14 cellular contexts compared by ENCODE assay signal in genomic region chrX:155231163-155231562, GRCh38. TPM values are rescaled to one million over a fixed set of nuclear protein-coding genes. Genes with fewer than 3 reads are reported as not detected.
DNase-seq lines count a peak whose midpoint lies in the region; ATAC-seq, FAIRE-seq and TF ChIP-seq lines count a peak whose summit lies in the region.
"Had no signal": no experiment of that assay in that cellular context is flagged by ENCODE, and none has a peak within 500 bp of the region (broad histone marks: within the 10 kb centered on the region; RNA-seq: fewer than 3 reads in every experiment).

No MANE protein-coding gene starts in this region.

- POLR2A ChIA-PET in activated CD4-positive, alpha-beta T cell treated with anti-CD3 and anti-CD28 coated beads for 36 hours (lab: Charles Lee), result no interaction called here
- POLR2A ChIA-PET in GM12878 (lab: Charles Lee), result interaction anchor here (0.6 kb wide), 2 partner anchors 13 to 16 kb away, joined by 3 read pairs; no protein-coding TSS in a partner anchor

- FAIRE-seq in GM12878 (lab: Jason Lieb, UNC), result no peak

- peak overlapping the region; percentile 55 for H3K27ac Mint-ChIP-seq in activated CD4-positive, alpha-beta T cell treated with anti-CD3 and anti-CD28 coated beads for 36 hours

- peaks cover 14% of the 10 kb centered on the region for H3K4me1 Mint-ChIP-seq in activated CD4-positive, alpha-beta T cell treated with anti-CD3 and anti-CD28 coated beads for 36 hours

- TF ChIP-seq EP300 in GM12878 (IDR thresholded peaks at IDR 0.05; ENCODE audit: borderline replicate concordance in 1 of 2, control insufficient read depth in 1 of 2, low read depth in 2 of 2, low read length in 2 of 2), result 0 out of 4 replicates have a peak, but pooled peaks of 1 of the 2 experiments have one; percentile 22

- H2AFZ ChIP-seq in GM12878 (ENCODE audit: control insufficient read depth, low read depth, low read length) (no peak overlapping the region), GM23248 (no peak overlapping the region)

- RAD21 ChIA-PET in GM12878 (lab: Charles Lee; ENCODE audit: unreplicated experiment), result interaction anchor here (0.8 to 1.8 kb wide), 7 partner anchors 10 to 251 kb away, joined by 3 to 8 read pairs (median 3); partner anchors contain the start of genes FUNDC2 and RAB39B

- no peak for TF ChIP-seq RAD21 in GM12878 (IDR thresholded peaks at IDR 0.05; ENCODE audit: insufficient read depth, low read depth, low read length)

- H3K9ac ChIP-seq in GM12878 (ENCODE audit: control insufficient read depth, insufficient read depth, low read length) (no peak overlapping the region), GM23248 (no peak overlapping the region)

- no peaks in the 10 kb centered on the region for H3F3A ChIP-seq in GM23248 (ENCODE audit: insufficient read depth)

- SMC1A ChIA-PET in GM12878 (lab: Charles Lee; ENCODE audit: uncharacterized antibody, unreplicated experiment), result interaction anchor here (1.0 to 1.4 kb wide), 3 partner anchors 11 to 15 kb away, joined by 3 to 7 read pairs (median 4); partner anchors contain the start of gene VBP1

- no peaks in the 10 kb centered on the region for H3K9me2 ChIP-seq in GM23248 (ENCODE audit: insufficient read depth)

- BruUV-seq in GM12878 (replicated peaks; lab: Mats Ljungman, UMichigan), result no TSS peak

- H3K36me3 Mint-ChIP-seq in activated CD4-positive, alpha-beta T cell treated with anti-CD3 and anti-CD28 coated beads for 36 hours (ENCODE audit: low read depth), result peaks cover 36% of the 10 kb centered on the region

- no peaks in the 10 kb centered on the region for H3K4me1 ChIP-seq in GM12878 (ENCODE audit: control insufficient read depth, insufficient read depth, low read length)
- peaks cover 3 to 17% of the 10 kb centered on the region in 2 donors for H3K4me1 ChIP-seq in gastrocnemius medialis
- no peaks in the 10 kb centered on the region for H3K4me1 ChIP-seq in GM23248 (ENCODE audit: insufficient read depth)

- H3K79me2 ChIP-seq in GM12878 (ENCODE audit: control insufficient read depth, insufficient read depth, low read length) (peaks cover 6% of the 10 kb centered on the region), GM23248 (ENCODE audit: insufficient read depth) (no peaks in the 10 kb centered on the region)

- TF ChIP-seq CTCF in GM12878 (IDR thresholded peaks at IDR 0.05 in 2 of 3, conservative IDR thresholded peaks at IDR 0.05 in 1 of 3; ENCODE audit: control insufficient read depth in 2 of 3, extremely low read depth in 1 of 3, insufficient read depth in 1 of 3, low read depth in 3 of 3, low read length in 3 of 3) (no peak), gastrocnemius medialis (IDR thresholded peaks at IDR 0.05 in 4 of 5, conservative IDR thresholded peaks at IDR 0.05 in 1 of 5) (no peak)

- H3K4me3 Mint-ChIP-seq in activated CD4-positive, alpha-beta T cell treated with anti-CD3 and anti-CD28 coated beads for 36 hours, result no peak overlapping the region

- H3K4me2 ChIP-seq in GM12878 (ENCODE audit: control insufficient read depth, insufficient read depth) (no peak overlapping the region), GM23248 (ENCODE audit: unreplicated experiment) (no peak overlapping the region)

- in situ Hi-C loops in GM12878 (cut with MboI) (no loop called here), gastrocnemius medialis (cut with MboI; ENCODE audit: low sequenced_read_pairs in 4 of 4) (no loop called here), GM23248 (cut with MboI) (no loop called here)

- no peaks in the 10 kb centered on the region for H3K9me3 ChIP-seq in GM12878 (replicated peaks; ENCODE audit: control insufficient read depth, insufficient read depth, low read length)
- no peaks in the 10 kb centered on the region for H3K9me3 ChIP-seq in gastrocnemius medialis
- no peaks in the 10 kb centered on the region for H3K9me3 ChIP-seq in GM23248 (ENCODE audit: low read depth)

- intact Hi-C loops in activated CD4-positive, alpha-beta T cell treated with anti-CD3 and anti-CD28 coated beads for 36 hours (cut with DNase I, micrococcal nuclease), result no loop called here
- intact Hi-C loops in GM12878 (cut with micrococcal nuclease; ENCODE audit: unreplicated experiment) (no loop called here), gastrocnemius medialis (cut with DNase I; ENCODE audit: low total_unique reads) (no loop called here)

- H3K27me3 Mint-ChIP-seq in activated CD4-positive, alpha-beta T cell treated with anti-CD3 and anti-CD28 coated beads for 36 hours, result no peaks in the 10 kb centered on the region

- H3K27me3 ChIP-seq in GM12878 (replicated peaks in 1 of 2; ENCODE audit: control insufficient read depth in 2 of 2, insufficient read depth in 2 of 2, low read length in 1 of 2) (no peaks in the 10 kb centered on the region), gastrocnemius medialis (no peaks in the 10 kb centered on the region), GM23248 (replicated peaks; ENCODE audit: insufficient read depth) (no peaks in the 10 kb centered on the region)
- H3K27me3 ChIP-seq: cardiac muscle cell had no signal

- H3K27ac ChIP-seq in GM12878 (ENCODE audit: control insufficient read depth, insufficient read depth) (peak overlapping the region; percentile 17; the same call in 1 of the 2 replicates), gastrocnemius medialis (no peak overlapping the region), GM23248 (no peak overlapping the region)
- H3K27ac ChIP-seq: 22Rv1, cardiac muscle cell had no signal

- no peaks in the 10 kb centered on the region for H4K20me1 ChIP-seq in GM12878 (ENCODE audit: control insufficient read depth, insufficient read depth)
- no peaks in the 10 kb centered on the region for H4K20me1 ChIP-seq in GM23248 (ENCODE audit: insufficient read depth)

- no peak overlapping the region for H3K4me3 ChIP-seq in GM12878
- no peak overlapping the region for H3K4me3 ChIP-seq in gastrocnemius medialis
- H3K4me3 ChIP-seq in GM23248, result no peak overlapping the region
- H3K4me3 ChIP-seq: cardiac muscle cell had no signal

- H3K36me3 ChIP-seq in GM12878 (ENCODE audit: control insufficient read depth in 2 of 2, insufficient read depth in 2 of 2, low read length in 1 of 2) (peaks cover 0 to 15% of the 10 kb centered on the region in 2 experiments; a peak in 2 of 4 replicates), gastrocnemius medialis (peaks cover 0 to 5% of the 10 kb centered on the region in 2 donors), GM23248 (ENCODE audit: low read depth) (peaks cover 9% of the 10 kb centered on the region)

- CTCF ChIA-PET in activated CD4-positive, alpha-beta T cell treated with anti-CD3 and anti-CD28 coated beads for 36 hours (lab: Charles Lee), result no interaction called here
- CTCF ChIA-PET in GM12878 (lab: Yijun Ruan, JAX), result interaction anchor here (1.1 to 1.3 kb wide), 2 partner anchors 11 to 15 kb away, joined by 3 to 6 read pairs; partner anchors contain the start of gene VBP1

- ATAC-seq in activated CD4-positive, alpha-beta T cell treated with anti-CD3 and anti-CD28 coated beads for 36 hours, result peak; percentile 26
- ATAC-seq in GM21381 (IDR thresholded peaks at IDR 0.05; ENCODE audit: unreplicated experiment), result peak; percentile 77
- peak; percentile 92 for ATAC-seq in HG03095 (IDR thresholded peaks at IDR 0.05; ENCODE audit: unreplicated experiment)
- ATAC-seq in GM12878, result peak; percentile 95
- no peak for ATAC-seq in gastrocnemius medialis
- ATAC-seq: left lobe of liver had no signal

- TF ChIP-seq POLR2A in GM12878 (IDR thresholded peaks at IDR 0.05; ENCODE audit: low read depth, low read length) (no peak), gastrocnemius medialis (IDR thresholded peaks at IDR 0.05) (no peak)

- no peaks in the 10 kb centered on the region for H3K9me3 Mint-ChIP-seq in activated CD4-positive, alpha-beta T cell treated with anti-CD3 and anti-CD28 coated beads for 36 hours (ENCODE audit: low read depth)

- no peak for DNase-seq in activated CD4-positive, alpha-beta T cell treated with anti-CD3 and anti-CD28 coated beads for 36 hours
- no peak for DNase-seq in activated CD4-positive, alpha-beta T cell treated with anti-CD3 and anti-CD28 coated beads, Interleukin-2, amount 50 U/mL, for 4 hours
- DNase-seq in GM12878 (ENCODE audit: low read depth, low spot score) (peak; percentile 25), RKO (ENCODE audit: low spot score) (no peak), gastrocnemius medialis (no peak), GM23248 (no peak)
- DNase-seq: GOT3; NCI-H2227 treated with DMSO at 0.1 percent for 48 hours; stimulated activated CD4-positive, alpha-beta T cell treated with anti-CD3 and anti-CD28 coated beads, Interleukin-4, amount 100 ng/mL, for 1 hour had no signal

RNA-seq across cellular contexts. Expression of gene VBP1, which starts 14.9 kb away (rescaled TPM):
- total RNA-seq in activated CD4-positive, alpha-beta T cell treated with anti-CD3 and anti-CD28 coated beads for 36 hours, result 10 to 100 TPM; 72.3 to 86.4 TPM
- 13.2 and 14.3 TPM in 2 replicates for total RNA-seq in GM12878 (2013; cell fraction: nucleolus; rRNA removed)
- 60.9 and 87.6 TPM in 2 replicates for total RNA-seq in GM12878 (2014; rRNA removed)
- 93.2 and 97.0 TPM in 2 replicates for total RNA-seq in GM12878 (2014; rRNA removed; fragmentation: Illumina TruSeq; extraction: Trizol)
- total RNA-seq in GM12878 (2021), result 67.9 and 71.0 TPM in 2 replicates
- 27.7 TPM for polyA plus RNA-seq in GM12878 (2011; ENCODE audit: low read depth)
- 81.9 and 155 TPM in 2 replicates for polyA plus RNA-seq in GM12878 (2011; rRNA removed)
- polyA plus RNA-seq in GM12878 (2011; cell fraction: cytosol; rRNA removed), result 26.2 and 29.4 TPM in 2 replicates
- polyA plus RNA-seq in GM12878 (2011; cell fraction: nucleus; rRNA removed), result 25.6 and 28.1 TPM in 2 replicates
- 37.5 and 51.6 TPM in 2 replicates for polyA plus RNA-seq in GM12878 (2012)
- polyA plus RNA-seq in GM12878 (2014; fragmentation: Illumina TruSeq; extraction: Trizol), result 107 and 161 TPM in 2 replicates
- 100 to 1,000 TPM; 140 to 182 TPM for polyA plus RNA-seq in GM12878 (2014; fragmentation: Nextera tagmentation; extraction: Ambion mirVana)
- 40.9 and 56.4 TPM in 2 replicates for polyA plus RNA-seq in GM12878 (2014; rRNA removed)
- 100 to 1,000 TPM; 141 to 161 TPM for polyA plus RNA-seq in GM12878 (2016; fragmentation: Nextera tagmentation; extraction: Ambion mirVana)
- polyA minus RNA-seq in GM12878 (2011; rRNA and poly(A)+ RNA removed), result 32.2 and 36.9 TPM in 2 replicates
- 9.7 and 16.6 TPM in 2 replicates for polyA minus RNA-seq in GM12878 (2011; cell fraction: cytosol; rRNA and poly(A)+ RNA removed)
- polyA minus RNA-seq in GM12878 (2011; cell fraction: nucleus; rRNA and poly(A)+ RNA removed), result 3.5 and 5.0 TPM in 2 replicates
- total RNA-seq in gastrocnemius medialis, result 10 to 100 TPM; 53.6 to 79.9 (median 72.1) TPM
- 61.0 and 62.0 TPM in 2 replicates for total RNA-seq in GM23248 (2014; rRNA removed; shearing (Covaris generic))
- 72.7 and 75.2 TPM in 2 replicates for polyA plus RNA-seq in GM23248 (2016; fragmentation: Nextera tagmentation; extraction: Ambion mirVana)

RNA-seq across cellular contexts. Expression of gene RAB39B, which starts 33.1 kb away (rescaled TPM):
- total RNA-seq in activated CD4-positive, alpha-beta T cell treated with anti-CD3 and anti-CD28 coated beads for 36 hours, result 10 to 100 TPM; 16.4 to 17.2 TPM
- 3.1 and 3.3 TPM in 2 replicates for total RNA-seq in GM12878 (2013; cell fraction: nucleolus; rRNA removed)
- total RNA-seq in GM12878 (2014; rRNA removed) (7.3 and 7.4 TPM in 2 replicates), GM12878 (2014; rRNA removed; fragmentation: Illumina TruSeq; extraction: Trizol) (6.1 and 6.4 TPM in 2 replicates), GM12878 (2021) (6.5 and 7.6 TPM in 2 replicates), gastrocnemius medialis (under 1 TPM in 1 of 4 donors, not detected in 3; 0.13 TPM)
- 2.3 TPM for polyA plus RNA-seq in GM12878 (2011; ENCODE audit: low read depth)
- polyA plus RNA-seq in GM12878 (2011; rRNA removed) (5.1 and 7.5 TPM in 2 replicates), GM12878 (2014; fragmentation: Illumina TruSeq; extraction: Trizol) (8.6 and 9.2 TPM in 2 replicates), GM12878 (2014; fragmentation: Nextera tagmentation; extraction: Ambion mirVana) (1 to 10 TPM; 1.6 to 2.9 TPM), GM12878 (2014; rRNA removed) (5.1 and 6.8 TPM in 2 replicates), GM12878 (2016; fragmentation: Nextera tagmentation; extraction: Ambion mirVana) (1 to 10 TPM; 7.2 to 7.9 TPM), GM23248 (2016; fragmentation: Nextera tagmentation; extraction: Ambion mirVana) (1.1 and 1.9 TPM in 2 replicates)
- polyA plus RNA-seq in GM12878 (2011; cell fraction: cytosol; rRNA removed), result 3.5 and 3.8 TPM in 2 replicates
- polyA plus RNA-seq in GM12878 (2011; cell fraction: nucleus; rRNA removed), result 3.6 and 3.9 TPM in 2 replicates
- polyA plus RNA-seq in GM12878 (2012), result 3.6 and 5.6 TPM in 2 replicates
- 3.4 and 3.8 TPM in 2 replicates for polyA minus RNA-seq in GM12878 (2011; rRNA and poly(A)+ RNA removed)
- 2.0 and 2.4 TPM in 2 replicates for polyA minus RNA-seq in GM12878 (2011; cell fraction: cytosol; rRNA and poly(A)+ RNA removed)
- polyA minus RNA-seq in GM12878 (2011; cell fraction: nucleus; rRNA and poly(A)+ RNA removed), result 4.4 TPM in 2 replicates
- total RNA-seq in GM23248 (2014; rRNA removed; shearing (Covaris generic)), result 2.0 and 3.1 TPM in 2 replicates

Comparison
In these comparisons a context has a peak if more than half of its experiments do, and no peak if none do; other contexts are left out.
1. ATAC-seq: peak in activated CD4-positive, alpha-beta T cell treated with anti-CD3 and anti-CD28 coated beads for 36 hours (single experiment), GM21381 (single experiment), HG03095 (single experiment) and GM12878 (single experiment); none in gastrocnemius medialis (0 of 2).